In the genomic region with DNA sequence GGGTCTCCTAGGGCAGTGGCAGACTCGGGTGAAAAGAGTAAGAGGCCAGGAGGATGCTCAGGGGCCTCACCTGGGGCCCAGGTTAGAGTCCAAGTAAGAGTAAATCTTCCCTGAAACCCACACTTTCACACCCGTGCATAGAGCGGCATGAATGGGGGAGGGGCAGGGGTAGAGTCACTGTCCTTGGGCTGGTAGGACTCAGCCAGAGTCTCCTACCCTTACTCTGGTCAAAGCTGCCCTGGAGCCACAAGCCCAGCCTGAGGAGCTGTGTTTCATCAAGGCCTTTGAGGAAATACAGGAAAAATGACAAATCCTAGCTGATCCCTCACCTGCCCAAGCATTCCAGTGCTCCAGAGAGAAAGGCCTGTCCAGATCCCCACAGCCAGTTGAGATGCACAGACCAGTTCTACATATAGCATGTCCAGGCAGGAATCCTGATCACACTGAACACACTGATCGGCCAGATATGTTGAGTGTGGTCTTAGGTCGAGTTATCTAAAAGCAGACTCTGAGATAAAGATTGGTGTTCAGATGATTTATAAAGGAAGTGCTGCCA, we compare ENCODE assay signal across 2 cellular contexts.
TF ChIP-seq lines count a peak whose summit lies in the region.

No MANE protein-coding gene starts in this region.

TF ChIP-seq in GM23338, 12 proteins besides CTCF, POLR2A, EP300 and RAD21 (continues in another document):
- TF ChIP-seq, protein P1, sequence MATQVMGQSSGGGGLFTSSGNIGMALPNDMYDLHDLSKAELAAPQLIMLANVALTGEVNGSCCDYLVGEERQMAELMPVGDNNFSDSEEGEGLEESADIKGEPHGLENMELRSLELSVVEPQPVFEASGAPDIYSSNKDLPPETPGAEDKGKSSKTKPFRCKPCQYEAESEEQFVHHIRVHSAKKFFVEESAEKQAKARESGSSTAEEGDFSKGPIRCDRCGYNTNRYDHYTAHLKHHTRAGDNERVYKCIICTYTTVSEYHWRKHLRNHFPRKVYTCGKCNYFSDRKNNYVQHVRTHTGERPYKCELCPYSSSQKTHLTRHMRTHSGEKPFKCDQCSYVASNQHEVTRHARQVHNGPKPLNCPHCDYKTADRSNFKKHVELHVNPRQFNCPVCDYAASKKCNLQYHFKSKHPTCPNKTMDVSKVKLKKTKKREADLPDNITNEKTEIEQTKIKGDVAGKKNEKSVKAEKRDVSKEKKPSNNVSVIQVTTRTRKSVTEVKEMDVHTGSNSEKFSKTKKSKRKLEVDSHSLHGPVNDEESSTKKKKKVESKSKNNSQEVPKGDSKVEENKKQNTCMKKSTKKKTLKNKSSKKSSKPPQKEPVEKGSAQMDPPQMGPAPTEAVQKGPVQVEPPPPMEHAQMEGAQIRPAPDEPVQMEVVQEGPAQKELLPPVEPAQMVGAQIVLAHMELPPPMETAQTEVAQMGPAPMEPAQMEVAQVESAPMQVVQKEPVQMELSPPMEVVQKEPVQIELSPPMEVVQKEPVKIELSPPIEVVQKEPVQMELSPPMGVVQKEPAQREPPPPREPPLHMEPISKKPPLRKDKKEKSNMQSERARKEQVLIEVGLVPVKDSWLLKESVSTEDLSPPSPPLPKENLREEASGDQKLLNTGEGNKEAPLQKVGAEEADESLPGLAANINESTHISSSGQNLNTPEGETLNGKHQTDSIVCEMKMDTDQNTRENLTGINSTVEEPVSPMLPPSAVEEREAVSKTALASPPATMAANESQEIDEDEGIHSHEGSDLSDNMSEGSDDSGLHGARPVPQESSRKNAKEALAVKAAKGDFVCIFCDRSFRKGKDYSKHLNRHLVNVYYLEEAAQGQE (IDR thresholded peaks at IDR 0.05; ENCODE audit: unreplicated experiment): no peak
- TF ChIP-seq ZNF114 (CRISPR knock-in tag; IDR thresholded peaks at IDR 0.05) (no peak), CREB1 (CRISPR knock-in tag; IDR thresholded peaks at IDR 0.05; ENCODE audit: low read depth) (no peak), STAT1 (IDR thresholded peaks at IDR 0.05; ENCODE audit: unreplicated experiment) (no peak), POLR2AphosphoS5 (IDR thresholded peaks at IDR 0.05; ENCODE audit: low read depth) (no peak), JUNB (IDR thresholded peaks at IDR 0.05; ENCODE audit: unreplicated experiment) (no peak), EZH2 (IDR thresholded peaks at IDR 0.05; ENCODE audit: low read depth, unreplicated experiment) (no peak)
- TF ChIP-seq, protein P2, sequence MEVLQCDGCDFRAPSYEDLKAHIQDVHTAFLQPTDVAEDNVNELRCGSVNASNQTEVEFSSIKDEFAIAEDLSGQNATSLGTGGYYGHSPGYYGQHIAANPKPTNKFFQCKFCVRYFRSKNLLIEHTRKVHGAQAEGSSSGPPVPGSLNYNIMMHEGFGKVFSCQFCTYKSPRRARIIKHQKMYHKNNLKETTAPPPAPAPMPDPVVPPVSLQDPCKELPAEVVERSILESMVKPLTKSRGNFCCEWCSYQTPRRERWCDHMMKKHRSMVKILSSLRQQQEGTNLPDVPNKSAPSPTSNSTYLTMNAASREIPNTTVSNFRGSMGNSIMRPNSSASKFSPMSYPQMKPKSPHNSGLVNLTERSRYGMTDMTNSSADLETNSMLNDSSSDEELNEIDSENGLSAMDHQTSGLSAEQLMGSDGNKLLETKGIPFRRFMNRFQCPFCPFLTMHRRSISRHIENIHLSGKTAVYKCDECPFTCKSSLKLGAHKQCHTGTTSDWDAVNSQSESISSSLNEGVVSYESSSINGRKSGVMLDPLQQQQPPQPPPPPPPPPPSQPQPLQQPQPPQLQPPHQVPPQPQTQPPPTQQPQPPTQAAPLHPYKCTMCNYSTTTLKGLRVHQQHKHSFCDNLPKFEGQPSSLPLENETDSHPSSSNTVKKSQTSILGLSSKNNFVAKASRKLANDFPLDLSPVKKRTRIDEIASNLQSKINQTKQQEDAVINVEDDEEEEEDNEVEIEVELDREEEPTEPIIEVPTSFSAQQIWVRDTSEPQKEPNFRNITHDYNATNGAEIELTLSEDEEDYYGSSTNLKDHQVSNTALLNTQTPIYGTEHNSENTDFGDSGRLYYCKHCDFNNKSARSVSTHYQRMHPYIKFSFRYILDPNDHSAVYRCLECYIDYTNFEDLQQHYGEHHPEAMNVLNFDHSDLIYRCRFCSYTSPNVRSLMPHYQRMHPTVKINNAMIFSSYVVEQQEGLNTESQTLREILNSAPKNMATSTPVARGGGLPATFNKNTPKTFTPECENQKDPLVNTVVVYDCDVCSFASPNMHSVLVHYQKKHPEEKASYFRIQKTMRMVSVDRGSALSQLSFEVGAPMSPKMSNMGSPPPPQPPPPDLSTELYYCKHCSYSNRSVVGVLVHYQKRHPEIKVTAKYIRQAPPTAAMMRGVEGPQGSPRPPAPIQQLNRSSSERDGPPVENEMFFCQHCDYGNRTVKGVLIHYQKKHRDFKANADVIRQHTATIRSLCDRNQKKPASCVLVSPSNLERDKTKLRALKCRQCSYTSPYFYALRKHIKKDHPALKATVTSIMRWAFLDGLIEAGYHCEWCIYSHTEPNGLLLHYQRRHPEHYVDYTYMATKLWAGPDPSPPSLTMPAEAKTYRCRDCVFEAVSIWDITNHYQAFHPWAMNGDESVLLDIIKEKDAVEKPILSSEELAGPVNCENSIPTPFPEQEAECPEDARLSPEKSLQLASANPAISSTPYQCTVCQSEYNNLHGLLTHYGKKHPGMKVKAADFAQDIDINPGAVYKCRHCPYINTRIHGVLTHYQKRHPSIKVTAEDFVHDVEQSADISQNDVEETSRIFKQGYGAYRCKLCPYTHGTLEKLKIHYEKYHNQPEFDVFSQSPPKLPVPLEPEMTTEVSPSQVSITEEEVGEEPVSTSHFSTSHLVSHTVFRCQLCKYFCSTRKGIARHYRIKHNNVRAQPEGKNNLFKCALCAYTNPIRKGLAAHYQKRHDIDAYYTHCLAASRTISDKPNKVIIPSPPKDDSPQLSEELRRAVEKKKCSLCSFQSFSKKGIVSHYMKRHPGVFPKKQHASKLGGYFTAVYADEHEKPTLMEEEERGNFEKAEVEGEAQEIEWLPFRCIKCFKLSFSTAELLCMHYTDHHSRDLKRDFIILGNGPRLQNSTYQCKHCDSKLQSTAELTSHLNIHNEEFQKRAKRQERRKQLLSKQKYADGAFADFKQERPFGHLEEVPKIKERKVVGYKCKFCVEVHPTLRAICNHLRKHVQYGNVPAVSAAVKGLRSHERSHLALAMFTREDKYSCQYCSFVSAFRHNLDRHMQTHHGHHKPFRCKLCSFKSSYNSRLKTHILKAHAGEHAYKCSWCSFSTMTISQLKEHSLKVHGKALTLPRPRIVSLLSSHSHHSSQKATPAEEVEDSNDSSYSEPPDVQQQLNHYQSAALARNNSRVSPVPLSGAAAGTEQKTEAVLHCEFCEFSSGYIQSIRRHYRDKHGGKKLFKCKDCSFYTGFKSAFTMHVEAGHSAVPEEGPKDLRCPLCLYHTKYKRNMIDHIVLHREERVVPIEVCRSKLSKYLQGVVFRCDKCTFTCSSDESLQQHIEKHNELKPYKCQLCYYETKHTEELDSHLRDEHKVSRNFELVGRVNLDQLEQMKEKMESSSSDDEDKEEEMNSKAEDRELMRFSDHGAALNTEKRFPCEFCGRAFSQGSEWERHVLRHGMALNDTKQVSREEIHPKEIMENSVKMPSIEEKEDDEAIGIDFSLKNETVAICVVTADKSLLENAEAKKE (CRISPR knock-in tag; IDR thresholded peaks at IDR 0.05): no peak
- TF ChIP-seq, protein P3, sequence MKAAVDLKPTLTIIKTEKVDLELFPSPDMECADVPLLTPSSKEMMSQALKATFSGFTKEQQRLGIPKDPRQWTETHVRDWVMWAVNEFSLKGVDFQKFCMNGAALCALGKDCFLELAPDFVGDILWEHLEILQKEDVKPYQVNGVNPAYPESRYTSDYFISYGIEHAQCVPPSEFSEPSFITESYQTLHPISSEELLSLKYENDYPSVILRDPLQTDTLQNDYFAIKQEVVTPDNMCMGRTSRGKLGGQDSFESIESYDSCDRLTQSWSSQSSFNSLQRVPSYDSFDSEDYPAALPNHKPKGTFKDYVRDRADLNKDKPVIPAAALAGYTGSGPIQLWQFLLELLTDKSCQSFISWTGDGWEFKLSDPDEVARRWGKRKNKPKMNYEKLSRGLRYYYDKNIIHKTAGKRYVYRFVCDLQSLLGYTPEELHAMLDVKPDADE (IDR thresholded peaks at IDR 0.05): no peak

TF ChIP-seq in H1, 55 proteins besides CTCF, POLR2A, EP300 and RAD21:
- TF ChIP-seq HDAC6 (IDR thresholded peaks at IDR 0.05; ENCODE audit: low read depth, low read length) (no peak), CTBP2 (IDR thresholded peaks at IDR 0.05; ENCODE audit: borderline replicate concordance, insufficient read depth, insufficient read length, low read length) (no peak), SRF (IDR thresholded peaks at IDR 0.05; ENCODE audit: low read depth, low read length) (no peak), GABPA (IDR thresholded peaks at IDR 0.05; ENCODE audit: borderline replicate concordance, insufficient read depth, low read length) (no peak), SP1 (IDR thresholded peaks at IDR 0.05; ENCODE audit: low read depth, low read length) (no peak), CBX5 (IDR thresholded peaks at IDR 0.05; ENCODE audit: low read depth, low read length) (no peak), TBP (IDR thresholded peaks at IDR 0.05; ENCODE audit: low read depth, low read length) (no peak), CHD1 (IDR thresholded peaks at IDR 0.05; ENCODE audit: low read depth, low read length) (no peak), TCF12 (IDR thresholded peaks at IDR 0.05; ENCODE audit: low read depth, low read length) (no peak), KDM5A (IDR thresholded peaks at IDR 0.05; ENCODE audit: low read length) (no peak), BRCA1 (IDR thresholded peaks at IDR 0.05; ENCODE audit: low read depth, low read length) (no peak), BACH1 (IDR thresholded peaks at IDR 0.05; ENCODE audit: low read length) (no peak), KDM1A (IDR thresholded peaks at IDR 0.05; ENCODE audit: borderline replicate concordance, low read length) (no peak)
- TF ChIP-seq, protein P4, sequence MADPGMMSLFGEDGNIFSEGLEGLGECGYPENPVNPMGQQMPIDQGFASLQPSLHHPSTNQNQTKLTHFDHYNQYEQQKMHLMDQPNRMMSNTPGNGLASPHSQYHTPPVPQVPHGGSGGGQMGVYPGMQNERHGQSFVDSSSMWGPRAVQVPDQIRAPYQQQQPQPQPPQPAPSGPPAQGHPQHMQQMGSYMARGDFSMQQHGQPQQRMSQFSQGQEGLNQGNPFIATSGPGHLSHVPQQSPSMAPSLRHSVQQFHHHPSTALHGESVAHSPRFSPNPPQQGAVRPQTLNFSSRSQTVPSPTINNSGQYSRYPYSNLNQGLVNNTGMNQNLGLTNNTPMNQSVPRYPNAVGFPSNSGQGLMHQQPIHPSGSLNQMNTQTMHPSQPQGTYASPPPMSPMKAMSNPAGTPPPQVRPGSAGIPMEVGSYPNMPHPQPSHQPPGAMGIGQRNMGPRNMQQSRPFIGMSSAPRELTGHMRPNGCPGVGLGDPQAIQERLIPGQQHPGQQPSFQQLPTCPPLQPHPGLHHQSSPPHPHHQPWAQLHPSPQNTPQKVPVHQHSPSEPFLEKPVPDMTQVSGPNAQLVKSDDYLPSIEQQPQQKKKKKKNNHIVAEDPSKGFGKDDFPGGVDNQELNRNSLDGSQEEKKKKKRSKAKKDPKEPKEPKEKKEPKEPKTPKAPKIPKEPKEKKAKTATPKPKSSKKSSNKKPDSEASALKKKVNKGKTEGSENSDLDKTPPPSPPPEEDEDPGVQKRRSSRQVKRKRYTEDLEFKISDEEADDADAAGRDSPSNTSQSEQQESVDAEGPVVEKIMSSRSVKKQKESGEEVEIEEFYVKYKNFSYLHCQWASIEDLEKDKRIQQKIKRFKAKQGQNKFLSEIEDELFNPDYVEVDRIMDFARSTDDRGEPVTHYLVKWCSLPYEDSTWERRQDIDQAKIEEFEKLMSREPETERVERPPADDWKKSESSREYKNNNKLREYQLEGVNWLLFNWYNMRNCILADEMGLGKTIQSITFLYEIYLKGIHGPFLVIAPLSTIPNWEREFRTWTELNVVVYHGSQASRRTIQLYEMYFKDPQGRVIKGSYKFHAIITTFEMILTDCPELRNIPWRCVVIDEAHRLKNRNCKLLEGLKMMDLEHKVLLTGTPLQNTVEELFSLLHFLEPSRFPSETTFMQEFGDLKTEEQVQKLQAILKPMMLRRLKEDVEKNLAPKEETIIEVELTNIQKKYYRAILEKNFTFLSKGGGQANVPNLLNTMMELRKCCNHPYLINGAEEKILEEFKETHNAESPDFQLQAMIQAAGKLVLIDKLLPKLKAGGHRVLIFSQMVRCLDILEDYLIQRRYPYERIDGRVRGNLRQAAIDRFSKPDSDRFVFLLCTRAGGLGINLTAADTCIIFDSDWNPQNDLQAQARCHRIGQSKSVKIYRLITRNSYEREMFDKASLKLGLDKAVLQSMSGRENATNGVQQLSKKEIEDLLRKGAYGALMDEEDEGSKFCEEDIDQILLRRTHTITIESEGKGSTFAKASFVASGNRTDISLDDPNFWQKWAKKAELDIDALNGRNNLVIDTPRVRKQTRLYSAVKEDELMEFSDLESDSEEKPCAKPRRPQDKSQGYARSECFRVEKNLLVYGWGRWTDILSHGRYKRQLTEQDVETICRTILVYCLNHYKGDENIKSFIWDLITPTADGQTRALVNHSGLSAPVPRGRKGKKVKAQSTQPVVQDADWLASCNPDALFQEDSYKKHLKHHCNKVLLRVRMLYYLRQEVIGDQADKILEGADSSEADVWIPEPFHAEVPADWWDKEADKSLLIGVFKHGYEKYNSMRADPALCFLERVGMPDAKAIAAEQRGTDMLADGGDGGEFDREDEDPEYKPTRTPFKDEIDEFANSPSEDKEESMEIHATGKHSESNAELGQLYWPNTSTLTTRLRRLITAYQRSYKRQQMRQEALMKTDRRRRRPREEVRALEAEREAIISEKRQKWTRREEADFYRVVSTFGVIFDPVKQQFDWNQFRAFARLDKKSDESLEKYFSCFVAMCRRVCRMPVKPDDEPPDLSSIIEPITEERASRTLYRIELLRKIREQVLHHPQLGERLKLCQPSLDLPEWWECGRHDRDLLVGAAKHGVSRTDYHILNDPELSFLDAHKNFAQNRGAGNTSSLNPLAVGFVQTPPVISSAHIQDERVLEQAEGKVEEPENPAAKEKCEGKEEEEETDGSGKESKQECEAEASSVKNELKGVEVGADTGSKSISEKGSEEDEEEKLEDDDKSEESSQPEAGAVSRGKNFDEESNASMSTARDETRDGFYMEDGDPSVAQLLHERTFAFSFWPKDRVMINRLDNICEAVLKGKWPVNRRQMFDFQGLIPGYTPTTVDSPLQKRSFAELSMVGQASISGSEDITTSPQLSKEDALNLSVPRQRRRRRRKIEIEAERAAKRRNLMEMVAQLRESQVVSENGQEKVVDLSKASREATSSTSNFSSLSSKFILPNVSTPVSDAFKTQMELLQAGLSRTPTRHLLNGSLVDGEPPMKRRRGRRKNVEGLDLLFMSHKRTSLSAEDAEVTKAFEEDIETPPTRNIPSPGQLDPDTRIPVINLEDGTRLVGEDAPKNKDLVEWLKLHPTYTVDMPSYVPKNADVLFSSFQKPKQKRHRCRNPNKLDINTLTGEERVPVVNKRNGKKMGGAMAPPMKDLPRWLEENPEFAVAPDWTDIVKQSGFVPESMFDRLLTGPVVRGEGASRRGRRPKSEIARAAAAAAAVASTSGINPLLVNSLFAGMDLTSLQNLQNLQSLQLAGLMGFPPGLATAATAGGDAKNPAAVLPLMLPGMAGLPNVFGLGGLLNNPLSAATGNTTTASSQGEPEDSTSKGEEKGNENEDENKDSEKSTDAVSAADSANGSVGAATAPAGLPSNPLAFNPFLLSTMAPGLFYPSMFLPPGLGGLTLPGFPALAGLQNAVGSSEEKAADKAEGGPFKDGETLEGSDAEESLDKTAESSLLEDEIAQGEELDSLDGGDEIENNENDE (IDR thresholded peaks at IDR 0.05; ENCODE audit: insufficient replicate concordance, low read length): no peak
